In the genomic region with DNA sequence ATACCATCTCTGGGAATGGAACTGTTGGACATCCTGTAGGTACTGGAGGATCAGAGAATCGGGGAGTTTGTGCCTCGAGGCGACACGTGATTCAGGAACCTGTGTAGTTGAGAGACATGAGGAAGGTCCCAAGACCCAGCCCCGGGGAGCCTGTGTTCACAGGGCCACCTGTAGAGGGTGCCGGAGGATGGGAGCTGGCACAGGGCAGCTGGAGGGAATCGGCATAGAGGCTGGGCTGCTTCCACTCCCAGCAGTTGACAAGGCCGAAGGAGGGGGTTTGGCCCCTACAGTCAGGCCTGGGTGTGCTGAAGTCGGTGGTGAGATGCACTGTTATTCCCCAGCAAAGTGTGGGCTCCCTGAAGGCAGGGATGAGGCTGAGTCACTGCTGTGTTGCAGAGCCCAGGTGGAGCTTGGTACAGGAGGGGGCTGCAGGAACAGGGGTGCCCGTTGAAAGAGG, we compare ENCODE assay signal across 1 cellular context.
TF ChIP-seq lines count a peak whose summit lies in the region.

No MANE protein-coding gene starts in this region.

TF ChIP-seq in HepG2, 621 proteins besides CTCF, POLR2A, EP300 and RAD21 (continued from another document and continues in another):
- TF ChIP-seq, protein P1, sequence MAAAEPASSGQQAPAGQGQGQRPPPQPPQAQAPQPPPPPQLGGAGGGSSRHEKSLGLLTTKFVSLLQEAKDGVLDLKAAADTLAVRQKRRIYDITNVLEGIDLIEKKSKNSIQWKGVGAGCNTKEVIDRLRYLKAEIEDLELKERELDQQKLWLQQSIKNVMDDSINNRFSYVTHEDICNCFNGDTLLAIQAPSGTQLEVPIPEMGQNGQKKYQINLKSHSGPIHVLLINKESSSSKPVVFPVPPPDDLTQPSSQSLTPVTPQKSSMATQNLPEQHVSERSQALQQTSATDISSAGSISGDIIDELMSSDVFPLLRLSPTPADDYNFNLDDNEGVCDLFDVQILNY (CRISPR knock-in tag; conservative IDR thresholded peaks at IDR 0.05), result no peak
- TF ChIP-seq ZNF556 (CRISPR knock-in tag; IDR thresholded peaks at IDR 0.05; ENCODE audit: borderline replicate concordance) (no peak), MXI1 (IDR thresholded peaks at IDR 0.05; ENCODE audit: borderline replicate concordance, low read depth, low read length) (peak; percentile 12; the same call in 1 of the 3 replicates), ARNT2 (CRISPR knock-in tag; IDR thresholded peaks at IDR 0.05; ENCODE audit: low read depth) (no peak), ELF3 (CRISPR knock-in tag; IDR thresholded peaks at IDR 0.05) (0 out of 2 replicates have a peak, but pooled peaks have one; percentile 16), NPAS2 (CRISPR knock-in tag; IDR thresholded peaks at IDR 0.05; ENCODE audit: borderline replicate concordance) (no peak), ZNF703 (CRISPR knock-in tag; IDR thresholded peaks at IDR 0.05; ENCODE audit: borderline replicate concordance) (no peak), RXRA (CRISPR knock-in tag; IDR thresholded peaks at IDR 0.05) (0 out of 2 replicates have a peak, but pooled peaks have one; percentile 5), ZNF235 (CRISPR knock-in tag; IDR thresholded peaks at IDR 0.05; ENCODE audit: borderline replicate concordance) (no peak), POLR2AphosphoS2 (IDR thresholded peaks at IDR 0.05; ENCODE audit: low read depth, low read length) (no peak), HNRNPL (IDR thresholded peaks at IDR 0.05; ENCODE audit: low read depth, low read length) (0 out of 2 replicates have a peak, but pooled peaks have one; percentile 49), ZNF558 (CRISPR knock-in tag; IDR thresholded peaks at IDR 0.05; ENCODE audit: borderline replicate concordance) (no peak), REXO4 (CRISPR knock-in tag; IDR thresholded peaks at IDR 0.05; ENCODE audit: borderline replicate concordance) (no peak), ZNF546 (CRISPR knock-in tag; conservative IDR thresholded peaks at IDR 0.05) (no peak), KDM3A (CRISPR knock-in tag; IDR thresholded peaks at IDR 0.05; ENCODE audit: low read depth) (no peak), TOPORS (CRISPR knock-in tag; IDR thresholded peaks at IDR 0.05) (no peak), KDM4B (CRISPR knock-in tag; IDR thresholded peaks at IDR 0.05) (no peak), ZNF557 (CRISPR knock-in tag; IDR thresholded peaks at IDR 0.05) (no peak), SOX13 (IDR thresholded peaks at IDR 0.05) (no peak), SOX13 (CRISPR knock-in tag; conservative IDR thresholded peaks at IDR 0.05 in 1 of 2, IDR thresholded peaks at IDR 0.05 in 1 of 2) (no peak), HNRNPLL (IDR thresholded peaks at IDR 0.05; ENCODE audit: low read depth, low read length, poor library complexity, severe bottlenecking) (no peak), RAD51 (IDR thresholded peaks at IDR 0.05; ENCODE audit: borderline replicate concordance) (no peak), MYC (CRISPR knock-in tag; IDR thresholded peaks at IDR 0.05; ENCODE audit: borderline replicate concordance) (peak; percentile 0; the same call in 1 of the 2 replicates), ZNF569 (CRISPR knock-in tag; IDR thresholded peaks at IDR 0.05; ENCODE audit: borderline replicate concordance) (no peak), CAMTA2 (CRISPR knock-in tag; IDR thresholded peaks at IDR 0.05; ENCODE audit: borderline replicate concordance) (no peak; the same call in 1 of the 2 replicates), ZIK1 (CRISPR knock-in tag; IDR thresholded peaks at IDR 0.05; ENCODE audit: borderline replicate concordance, low read depth) (no peak; the same call in 1 of the 2 replicates), XRCC5 (optimal IDR thresholded peaks at IDR 0.05; ENCODE audit: low read length) (no peak), RFXAP (CRISPR knock-in tag; IDR thresholded peaks at IDR 0.05; ENCODE audit: borderline replicate concordance) (no peak), ZNF180 (CRISPR knock-in tag; IDR thresholded peaks at IDR 0.05; ENCODE audit: borderline replicate concordance, low read depth) (no peak)
- TF ChIP-seq, protein P2, sequence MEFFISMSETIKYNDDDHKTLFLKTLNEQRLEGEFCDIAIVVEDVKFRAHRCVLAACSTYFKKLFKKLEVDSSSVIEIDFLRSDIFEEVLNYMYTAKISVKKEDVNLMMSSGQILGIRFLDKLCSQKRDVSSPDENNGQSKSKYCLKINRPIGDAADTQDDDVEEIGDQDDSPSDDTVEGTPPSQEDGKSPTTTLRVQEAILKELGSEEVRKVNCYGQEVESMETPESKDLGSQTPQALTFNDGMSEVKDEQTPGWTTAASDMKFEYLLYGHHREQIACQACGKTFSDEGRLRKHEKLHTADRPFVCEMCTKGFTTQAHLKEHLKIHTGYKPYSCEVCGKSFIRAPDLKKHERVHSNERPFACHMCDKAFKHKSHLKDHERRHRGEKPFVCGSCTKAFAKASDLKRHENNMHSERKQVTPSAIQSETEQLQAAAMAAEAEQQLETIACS (CRISPR knock-in tag; IDR thresholded peaks at IDR 0.05), result no peak
- TF ChIP-seq, protein P3, sequence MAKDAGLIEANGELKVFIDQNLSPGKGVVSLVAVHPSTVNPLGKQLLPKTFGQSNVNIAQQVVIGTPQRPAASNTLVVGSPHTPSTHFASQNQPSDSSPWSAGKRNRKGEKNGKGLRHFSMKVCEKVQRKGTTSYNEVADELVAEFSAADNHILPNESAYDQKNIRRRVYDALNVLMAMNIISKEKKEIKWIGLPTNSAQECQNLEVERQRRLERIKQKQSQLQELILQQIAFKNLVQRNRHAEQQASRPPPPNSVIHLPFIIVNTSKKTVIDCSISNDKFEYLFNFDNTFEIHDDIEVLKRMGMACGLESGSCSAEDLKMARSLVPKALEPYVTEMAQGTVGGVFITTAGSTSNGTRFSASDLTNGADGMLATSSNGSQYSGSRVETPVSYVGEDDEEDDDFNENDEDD (CRISPR knock-in tag; IDR thresholded peaks at IDR 0.05; ENCODE audit: borderline replicate concordance), result peak; percentile 31; the same call in 1 of the 2 replicates
- TF ChIP-seq, protein P4, sequence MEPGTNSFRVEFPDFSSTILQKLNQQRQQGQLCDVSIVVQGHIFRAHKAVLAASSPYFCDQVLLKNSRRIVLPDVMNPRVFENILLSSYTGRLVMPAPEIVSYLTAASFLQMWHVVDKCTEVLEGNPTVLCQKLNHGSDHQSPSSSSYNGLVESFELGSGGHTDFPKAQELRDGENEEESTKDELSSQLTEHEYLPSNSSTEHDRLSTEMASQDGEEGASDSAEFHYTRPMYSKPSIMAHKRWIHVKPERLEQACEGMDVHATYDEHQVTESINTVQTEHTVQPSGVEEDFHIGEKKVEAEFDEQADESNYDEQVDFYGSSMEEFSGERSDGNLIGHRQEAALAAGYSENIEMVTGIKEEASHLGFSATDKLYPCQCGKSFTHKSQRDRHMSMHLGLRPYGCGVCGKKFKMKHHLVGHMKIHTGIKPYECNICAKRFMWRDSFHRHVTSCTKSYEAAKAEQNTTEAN (CRISPR knock-in tag; conservative IDR thresholded peaks at IDR 0.05), result no peak
- TF ChIP-seq, protein P5, sequence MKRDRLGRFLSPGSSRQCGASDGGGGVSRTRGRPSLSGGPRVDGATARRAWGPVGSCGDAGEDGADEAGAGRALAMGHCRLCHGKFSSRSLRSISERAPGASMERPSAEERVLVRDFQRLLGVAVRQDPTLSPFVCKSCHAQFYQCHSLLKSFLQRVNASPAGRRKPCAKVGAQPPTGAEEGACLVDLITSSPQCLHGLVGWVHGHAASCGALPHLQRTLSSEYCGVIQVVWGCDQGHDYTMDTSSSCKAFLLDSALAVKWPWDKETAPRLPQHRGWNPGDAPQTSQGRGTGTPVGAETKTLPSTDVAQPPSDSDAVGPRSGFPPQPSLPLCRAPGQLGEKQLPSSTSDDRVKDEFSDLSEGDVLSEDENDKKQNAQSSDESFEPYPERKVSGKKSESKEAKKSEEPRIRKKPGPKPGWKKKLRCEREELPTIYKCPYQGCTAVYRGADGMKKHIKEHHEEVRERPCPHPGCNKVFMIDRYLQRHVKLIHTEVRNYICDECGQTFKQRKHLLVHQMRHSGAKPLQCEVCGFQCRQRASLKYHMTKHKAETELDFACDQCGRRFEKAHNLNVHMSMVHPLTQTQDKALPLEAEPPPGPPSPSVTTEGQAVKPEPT (CRISPR knock-in tag; IDR thresholded peaks at IDR 0.05; ENCODE audit: low read depth), result no peak
- TF ChIP-seq, protein P6, sequence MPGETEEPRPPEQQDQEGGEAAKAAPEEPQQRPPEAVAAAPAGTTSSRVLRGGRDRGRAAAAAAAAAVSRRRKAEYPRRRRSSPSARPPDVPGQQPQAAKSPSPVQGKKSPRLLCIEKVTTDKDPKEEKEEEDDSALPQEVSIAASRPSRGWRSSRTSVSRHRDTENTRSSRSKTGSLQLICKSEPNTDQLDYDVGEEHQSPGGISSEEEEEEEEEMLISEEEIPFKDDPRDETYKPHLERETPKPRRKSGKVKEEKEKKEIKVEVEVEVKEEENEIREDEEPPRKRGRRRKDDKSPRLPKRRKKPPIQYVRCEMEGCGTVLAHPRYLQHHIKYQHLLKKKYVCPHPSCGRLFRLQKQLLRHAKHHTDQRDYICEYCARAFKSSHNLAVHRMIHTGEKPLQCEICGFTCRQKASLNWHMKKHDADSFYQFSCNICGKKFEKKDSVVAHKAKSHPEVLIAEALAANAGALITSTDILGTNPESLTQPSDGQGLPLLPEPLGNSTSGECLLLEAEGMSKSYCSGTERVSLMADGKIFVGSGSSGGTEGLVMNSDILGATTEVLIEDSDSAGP (CRISPR knock-in tag; IDR thresholded peaks at IDR 0.05; ENCODE audit: borderline replicate concordance), result no peak; the same call in 1 of the 2 replicates
- TF ChIP-seq, protein P7, sequence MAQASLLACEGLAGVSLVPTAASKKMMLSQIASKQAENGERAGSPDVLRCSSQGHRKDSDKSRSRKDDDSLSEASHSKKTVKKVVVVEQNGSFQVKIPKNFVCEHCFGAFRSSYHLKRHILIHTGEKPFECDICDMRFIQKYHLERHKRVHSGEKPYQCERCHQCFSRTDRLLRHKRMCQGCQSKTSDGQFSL (CRISPR knock-in tag; IDR thresholded peaks at IDR 0.05), result no peak
- TF ChIP-seq, protein P8, sequence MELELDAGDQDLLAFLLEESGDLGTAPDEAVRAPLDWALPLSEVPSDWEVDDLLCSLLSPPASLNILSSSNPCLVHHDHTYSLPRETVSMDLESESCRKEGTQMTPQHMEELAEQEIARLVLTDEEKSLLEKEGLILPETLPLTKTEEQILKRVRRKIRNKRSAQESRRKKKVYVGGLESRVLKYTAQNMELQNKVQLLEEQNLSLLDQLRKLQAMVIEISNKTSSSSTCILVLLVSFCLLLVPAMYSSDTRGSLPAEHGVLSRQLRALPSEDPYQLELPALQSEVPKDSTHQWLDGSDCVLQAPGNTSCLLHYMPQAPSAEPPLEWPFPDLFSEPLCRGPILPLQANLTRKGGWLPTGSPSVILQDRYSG (CRISPR knock-in tag; IDR thresholded peaks at IDR 0.05), result no peak
- TF ChIP-seq, protein P9, sequence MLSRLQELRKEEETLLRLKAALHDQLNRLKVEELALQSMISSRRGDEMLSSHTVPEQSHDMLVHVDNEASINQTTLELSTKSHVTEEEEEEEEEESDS (CRISPR knock-in tag; IDR thresholded peaks at IDR 0.05; ENCODE audit: borderline replicate concordance), result no peak
- TF ChIP-seq, protein P10, sequence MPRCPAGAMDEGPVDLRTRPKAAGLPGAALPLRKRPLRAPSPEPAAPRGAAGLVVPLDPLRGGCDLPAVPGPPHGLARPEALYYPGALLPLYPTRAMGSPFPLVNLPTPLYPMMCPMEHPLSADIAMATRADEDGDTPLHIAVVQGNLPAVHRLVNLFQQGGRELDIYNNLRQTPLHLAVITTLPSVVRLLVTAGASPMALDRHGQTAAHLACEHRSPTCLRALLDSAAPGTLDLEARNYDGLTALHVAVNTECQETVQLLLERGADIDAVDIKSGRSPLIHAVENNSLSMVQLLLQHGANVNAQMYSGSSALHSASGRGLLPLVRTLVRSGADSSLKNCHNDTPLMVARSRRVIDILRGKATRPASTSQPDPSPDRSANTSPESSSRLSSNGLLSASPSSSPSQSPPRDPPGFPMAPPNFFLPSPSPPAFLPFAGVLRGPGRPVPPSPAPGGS (CRISPR knock-in tag; IDR thresholded peaks at IDR 0.05), result peak; percentile 80; the same call in 1 of the 2 replicates
- TF ChIP-seq, protein P11, sequence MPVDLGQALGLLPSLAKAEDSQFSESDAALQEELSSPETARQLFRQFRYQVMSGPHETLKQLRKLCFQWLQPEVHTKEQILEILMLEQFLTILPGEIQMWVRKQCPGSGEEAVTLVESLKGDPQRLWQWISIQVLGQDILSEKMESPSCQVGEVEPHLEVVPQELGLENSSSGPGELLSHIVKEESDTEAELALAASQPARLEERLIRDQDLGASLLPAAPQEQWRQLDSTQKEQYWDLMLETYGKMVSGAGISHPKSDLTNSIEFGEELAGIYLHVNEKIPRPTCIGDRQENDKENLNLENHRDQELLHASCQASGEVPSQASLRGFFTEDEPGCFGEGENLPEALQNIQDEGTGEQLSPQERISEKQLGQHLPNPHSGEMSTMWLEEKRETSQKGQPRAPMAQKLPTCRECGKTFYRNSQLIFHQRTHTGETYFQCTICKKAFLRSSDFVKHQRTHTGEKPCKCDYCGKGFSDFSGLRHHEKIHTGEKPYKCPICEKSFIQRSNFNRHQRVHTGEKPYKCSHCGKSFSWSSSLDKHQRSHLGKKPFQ (CRISPR knock-in tag; IDR thresholded peaks at IDR 0.05; ENCODE audit: insufficient replicate concordance), result no peak
- TF ChIP-seq, protein P12, sequence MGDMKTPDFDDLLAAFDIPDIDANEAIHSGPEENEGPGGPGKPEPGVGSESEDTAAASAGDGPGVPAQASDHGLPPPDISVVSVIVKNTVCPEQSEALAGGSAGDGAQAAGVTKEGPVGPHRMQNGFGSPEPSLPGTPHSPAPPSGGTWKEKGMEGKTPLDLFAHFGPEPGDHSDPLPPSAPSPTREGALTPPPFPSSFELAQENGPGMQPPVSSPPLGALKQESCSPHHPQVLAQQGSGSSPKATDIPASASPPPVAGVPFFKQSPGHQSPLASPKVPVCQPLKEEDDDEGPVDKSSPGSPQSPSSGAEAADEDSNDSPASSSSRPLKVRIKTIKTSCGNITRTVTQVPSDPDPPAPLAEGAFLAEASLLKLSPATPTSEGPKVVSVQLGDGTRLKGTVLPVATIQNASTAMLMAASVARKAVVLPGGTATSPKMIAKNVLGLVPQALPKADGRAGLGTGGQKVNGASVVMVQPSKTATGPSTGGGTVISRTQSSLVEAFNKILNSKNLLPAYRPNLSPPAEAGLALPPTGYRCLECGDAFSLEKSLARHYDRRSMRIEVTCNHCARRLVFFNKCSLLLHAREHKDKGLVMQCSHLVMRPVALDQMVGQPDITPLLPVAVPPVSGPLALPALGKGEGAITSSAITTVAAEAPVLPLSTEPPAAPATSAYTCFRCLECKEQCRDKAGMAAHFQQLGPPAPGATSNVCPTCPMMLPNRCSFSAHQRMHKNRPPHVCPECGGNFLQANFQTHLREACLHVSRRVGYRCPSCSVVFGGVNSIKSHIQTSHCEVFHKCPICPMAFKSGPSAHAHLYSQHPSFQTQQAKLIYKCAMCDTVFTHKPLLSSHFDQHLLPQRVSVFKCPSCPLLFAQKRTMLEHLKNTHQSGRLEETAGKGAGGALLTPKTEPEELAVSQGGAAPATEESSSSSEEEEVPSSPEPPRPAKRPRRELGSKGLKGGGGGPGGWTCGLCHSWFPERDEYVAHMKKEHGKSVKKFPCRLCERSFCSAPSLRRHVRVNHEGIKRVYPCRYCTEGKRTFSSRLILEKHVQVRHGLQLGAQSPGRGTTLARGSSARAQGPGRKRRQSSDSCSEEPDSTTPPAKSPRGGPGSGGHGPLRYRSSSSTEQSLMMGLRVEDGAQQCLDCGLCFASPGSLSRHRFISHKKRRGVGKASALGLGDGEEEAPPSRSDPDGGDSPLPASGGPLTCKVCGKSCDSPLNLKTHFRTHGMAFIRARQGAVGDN (CRISPR knock-in tag; IDR thresholded peaks at IDR 0.05), result no peak; the same call in 1 of the 2 replicates
